ENCODE assay signal across 15 cellular contexts in genomic region chr1:109383087-109383779, GRCh38. TPM values are rescaled to one million over a fixed set of nuclear protein-coding genes. Genes with fewer than 3 reads are reported as not detected.
A peak's percentile ranks its signal among the peaks of the same experiment; 100 is the strongest.
DNase-seq lines count a peak whose midpoint lies in the region; ATAC-seq and TF ChIP-seq lines count a peak whose summit lies in the region.
"Had no signal": no experiment of that assay in that cellular context is flagged by ENCODE, and none has a peak within 500 bp of the region (broad histone marks: within the 10 kb centered on the region; RNA-seq: fewer than 3 reads in every experiment).

No MANE protein-coding gene starts in this region.

- H3K4me3 ChIP-seq in HUES6 (ENCODE audit: low read depth, low read length), result no peak overlapping the region
- no peak overlapping the region for H3K4me3 ChIP-seq in mesendoderm (ENCODE audit: low read length)
- H3K4me3 ChIP-seq: adrenal gland had no signal

- peaks cover 46% of the 10 kb centered on the region for H3K4me1 Mint-ChIP-seq in chondrocyte (ENCODE audit: low read depth)
- H3K4me1 Mint-ChIP-seq: B cell had no signal

- no peak overlapping the region for H3K4ac ChIP-seq in mesendoderm (ENCODE audit: low read depth, low read length)

- no peaks in the 10 kb centered on the region for H3K27me3 Mint-ChIP-seq in chondrocyte (ENCODE audit: low read depth)
- H3K27me3 Mint-ChIP-seq: effector memory CD8-positive, alpha-beta T cell had no signal

- H3K56ac ChIP-seq in mesendoderm (ENCODE audit: low read length), result no peak overlapping the region

- H3K79me2 ChIP-seq in mesendoderm (ENCODE audit: control insufficient read depth, insufficient read depth, low read length), result peaks cover 9% of the 10 kb centered on the region

- H3K23ac ChIP-seq in mesendoderm (ENCODE audit: low read length), result no peak overlapping the region

- no peak overlapping the region for H2AK5ac ChIP-seq in mesendoderm (ENCODE audit: low read length)

- peak overlapping the region; percentile 79 for H3K27ac Mint-ChIP-seq in chondrocyte (ENCODE audit: unreplicated experiment)
- H3K27ac Mint-ChIP-seq: B cell; effector memory CD8-positive, alpha-beta T cell had no signal

- H3K27ac ChIP-seq in HUES6 (ENCODE audit: low read depth, low read length) (peak overlapping the region; percentile 18), mesendoderm (ENCODE audit: low read depth, low read length) (peak overlapping the region; percentile 58)

- peaks cover 3% of the 10 kb centered on the region for H3K79me1 ChIP-seq in mesendoderm (ENCODE audit: low read length)

- H3K36me3 ChIP-seq in HUES6 (ENCODE audit: control insufficient read depth, insufficient read depth, low read length), result no peaks in the 10 kb centered on the region
- no peaks in the 10 kb centered on the region for H3K36me3 ChIP-seq in mesendoderm (ENCODE audit: control insufficient read depth, insufficient read depth, low read length)
- H3K36me3 ChIP-seq: adrenal gland had no signal

- H3K9me3 ChIP-seq in HUES6 (ENCODE audit: control insufficient read depth, insufficient read depth, low read depth, low read length), result no peaks in the 10 kb centered on the region
- H3K9me3 ChIP-seq: adrenal gland had no signal

- no CpG with 5 or more reads among the region's 2 CpGs for WGBS in mesendoderm (ENCODE audit: extremely low coverage, insufficient coverage, low lambda C conversion rate)

- peaks cover 9% of the 10 kb centered on the region for H3K9me3 Mint-ChIP-seq in chondrocyte (ENCODE audit: low read depth)
- H3K9me3 Mint-ChIP-seq: effector memory CD8-positive, alpha-beta T cell had no signal

- peaks cover 18% of the 10 kb centered on the region for H3K4me1 ChIP-seq in HUES6 (ENCODE audit: control insufficient read depth, insufficient read depth, low read length)
- peaks cover 4% of the 10 kb centered on the region for H3K4me1 ChIP-seq in mesendoderm (ENCODE audit: control insufficient read depth, low read depth, low read length)

- no peak overlapping the region for H4K8ac ChIP-seq in mesendoderm (ENCODE audit: low read depth, low read length)

- no peak overlapping the region for H3K4me2 ChIP-seq in mesendoderm (ENCODE audit: low read length)

- peak overlapping the region; percentile 38 for H2BK15ac ChIP-seq in mesendoderm (replicated peaks; ENCODE audit: low read depth)

- ATAC-seq in GM21528 (IDR thresholded peaks at IDR 0.05; ENCODE audit: low FRiP score, unreplicated experiment) (no peak), HG02798 (IDR thresholded peaks at IDR 0.05; ENCODE audit: poor library complexity, unreplicated experiment) (no peak)
- ATAC-seq: effector memory CD8-positive, alpha-beta T cell had no signal

- H2BK5ac ChIP-seq in mesendoderm (ENCODE audit: low read length), result no peak overlapping the region

- no peak overlapping the region for H3K18ac ChIP-seq in mesendoderm (ENCODE audit: low read length)

- H3K9ac ChIP-seq in HUES6 (ENCODE audit: low read length), result no peak overlapping the region
- H3K9ac ChIP-seq in mesendoderm (ENCODE audit: low read length), result no peak overlapping the region

- no peaks in the 10 kb centered on the region for H3K27me3 ChIP-seq in HUES6 (ENCODE audit: control insufficient read depth, insufficient read depth, low read length)
- no peaks in the 10 kb centered on the region for H3K27me3 ChIP-seq in mesendoderm (ENCODE audit: insufficient read depth, low read length, poor library complexity)
- H3K27me3 ChIP-seq: adrenal gland had no signal

- no peak for TF ChIP-seq CTCF in chondrocyte (IDR thresholded peaks at IDR 0.05)

- no peaks in the 10 kb centered on the region for H3K36me3 Mint-ChIP-seq in chondrocyte (ENCODE audit: low read depth)

- intact Hi-C loops in posterior vena cava (cut with DNase I), result no loop called here

- H3K4me3 Mint-ChIP-seq in chondrocyte (ENCODE audit: unreplicated experiment), result no peak overlapping the region
- H3K4me3 Mint-ChIP-seq: B cell; effector memory CD8-positive, alpha-beta T cell had no signal

- no peak overlapping the region for H4K5ac ChIP-seq in mesendoderm (ENCODE audit: low read length)

- DNase-seq in chondrocyte (ENCODE audit: low spot score) (no peak), mesendoderm (peak; percentile 91), superior temporal gyrus (ENCODE audit: extremely low spot score) (peak; percentile 33), NCI-H345 (lab: John Stamatoyannopoulos, UW) (no peak), posterior vena cava (ENCODE audit: low spot score) (no peak)
- DNase-seq: activated T-cell treated with anti-CD3 and anti-CD28 coated beads, Interleukin-2, amount 50 U/mL, for 48 hours; adrenal gland; DMS79 treated with DMSO at 0.1 percent for 48 hours; effector memory CD8-positive, alpha-beta T cell; MV-4-11; stimulated activated CD8-positive, alpha-beta memory T cell treated with anti-CD3 and anti-CD28 coated beads, Interleukin-4, amount 100 ng/mL, for 48 hours had no signal

- H2BK120ac ChIP-seq in mesendoderm (ENCODE audit: low read depth, low read length), result no peak overlapping the region

RNA-seq across cellular contexts. Expression of gene SORT1, which starts 14.5 kb away (rescaled TPM):
- total RNA-seq in chondrocyte (84.1 to 107 TPM (median 107 TPM) in 3 replicates), posterior vena cava (100 to 1,000 TPM; 102 to 125 TPM)
- 12.9 TPM for polyA plus RNA-seq in mesendoderm (2013, experiment 1 of 2)
- polyA plus RNA-seq in mesendoderm (2013, experiment 2 of 2), result 12.9 TPM

RNA-seq across cellular contexts. Expression of gene PSMA5, which starts 43.0 kb away (rescaled TPM):
- total RNA-seq in chondrocyte (80.2 to 90.5 TPM (median 84.3 TPM) in 3 replicates), posterior vena cava (10 to 100 TPM; 43.3 to 51.2 TPM)
- polyA plus RNA-seq in mesendoderm (2013, experiment 1 of 2), result 107 TPM
- polyA plus RNA-seq in mesendoderm (2013, experiment 2 of 2), result 106 TPM

Comparison
In these comparisons a context has a peak if more than half of its experiments do, and no peak if none do; other contexts are left out.
1. DNase-seq: peak in mesendoderm (single experiment) and superior temporal gyrus (single experiment); none in chondrocyte (single experiment), NCI-H345 (single experiment) and posterior vena cava (single experiment).